In genomic region chr2:172095905-172096660, GRCh38 we compare ENCODE assay signal across 8 cellular contexts. TPM values are rescaled to one million over a fixed set of nuclear protein-coding genes. Genes with fewer than 3 reads are reported as not detected.
A peak's percentile ranks its signal among the peaks of the same experiment; 100 is the strongest.
DNase-seq lines count a peak whose midpoint lies in the region; ATAC-seq and TF ChIP-seq lines count a peak whose summit lies in the region.

No MANE protein-coding gene starts in this region.

- intact Hi-C loops in heart left ventricle (cut with DNase I): no loop called here
- intact Hi-C loops in stomach (cut with DNase I; ENCODE audit: low total_unique reads): no loop called here

- TF ChIP-seq POLR2A in heart left ventricle (IDR thresholded peaks at IDR 0.05) (no peak), stomach (IDR thresholded peaks at IDR 0.05) (no peak)

- ATAC-seq in heart left ventricle (no peak), HG03565 (IDR thresholded peaks at IDR 0.05; ENCODE audit: unreplicated experiment) (no peak), GM21529 (IDR thresholded peaks at IDR 0.05; ENCODE audit: unreplicated experiment) (no peak)

- H3K4me1 ChIP-seq in heart left ventricle (peaks cover 4 to 68% (median 51%) of the 10 kb centered on the region in 12 donors), right atrium auricular region (peaks cover 0 to 68% of the 10 kb centered on the region in 2 donors), SJCRH30 (no peaks in the 10 kb centered on the region), stomach (peaks cover 55 to 73% (median 62%) of the 10 kb centered on the region in 4 donors)

- TF ChIP-seq CTCF in heart left ventricle (IDR thresholded peaks at IDR 0.05) (no peak), right atrium auricular region (IDR thresholded peaks at IDR 0.05) (no peak), stomach (IDR thresholded peaks at IDR 0.05) (no peak)

- H3K9me3 ChIP-seq in heart left ventricle: no peaks in the 10 kb centered on the region
- no peaks in the 10 kb centered on the region for H3K9me3 ChIP-seq in right atrium auricular region
- H3K9me3 ChIP-seq in SJCRH30 (replicated peaks): no peaks in the 10 kb centered on the region
- no peaks in the 10 kb centered on the region for H3K9me3 ChIP-seq in stomach

- WGBS in heart left ventricle, 4 donors: 4 to 8% (median 6%) methylated on average over 33 to 42 of the region's 42 CpGs
- 4 to 10% (median 7%) methylated on average over 34 to 42 of the region's 42 CpGs for WGBS in stomach, 5 donors

- TF ChIP-seq EP300 in stomach (IDR thresholded peaks at IDR 0.05): no peak

- peak overlapping the region in 10 of 12 donors; percentile 14 to 58 (median 40) for H3K4me3 ChIP-seq in heart left ventricle
- H3K4me3 ChIP-seq in right atrium auricular region: peak overlapping the region in 1 of 2 donors; percentile 44
- H3K4me3 ChIP-seq in SJCRH30: peak overlapping the region; percentile 74
- H3K4me3 ChIP-seq in stomach: peak overlapping the region; percentile 15 to 57 (median 41)

- H3K27me3 ChIP-seq in heart left ventricle (peaks cover 95 to 100% (median 100%) of the 10 kb centered on the region in 9 donors), right atrium auricular region (peaks cover 83 to 99% of the 10 kb centered on the region in 2 donors), SJCRH30 (no peaks in the 10 kb centered on the region), stomach (peaks cover 70 to 100% (median 99%) of the 10 kb centered on the region in 3 donors)

- H3K27ac ChIP-seq in heart left ventricle: no peak overlapping the region
- H3K27ac ChIP-seq in right atrium auricular region: no peak overlapping the region
- H3K27ac ChIP-seq in SJCRH30: peak overlapping the region; percentile 56; the same call in 1 of the 2 replicates
- H3K27ac ChIP-seq in stomach: no peak overlapping the region

- H3K36me3 ChIP-seq in heart left ventricle (peaks cover 0 to 3% (median 0%) of the 10 kb centered on the region in 9 donors), right atrium auricular region (no peaks in the 10 kb centered on the region), SJCRH30 (no peaks in the 10 kb centered on the region), stomach (no peaks in the 10 kb centered on the region)

- DNase-seq in heart left ventricle: no peak
- no peak for DNase-seq in right atrium auricular region (ENCODE audit: low spot score)
- DNase-seq in SJCRH30: peak; percentile 28 to 58
- DNase-seq in fibroblast of peridontal ligament (ENCODE audit: extremely low read depth): peak; percentile 68
- no peak for DNase-seq in stomach
- no peak for DNase-seq in putamen (ENCODE audit: low spot score)

RNA-seq across cellular contexts. Expression of gene DLX2, which starts 6.6 kb away (rescaled TPM):
- total RNA-seq in heart left ventricle: not detected
- not detected for polyA plus RNA-seq in heart left ventricle
- not detected for total RNA-seq in right atrium auricular region
- total RNA-seq in SJCRH30 (2014; rRNA removed; shearing (Covaris generic)): 0.76 and 0.89 TPM in 2 replicates
- not detected for total RNA-seq in stomach
- polyA plus RNA-seq in stomach: under 1 TPM in 1 of 3 donors, not detected in 2; 0.03 TPM

RNA-seq across cellular contexts. Expression of gene DLX1, which starts 10.8 kb away (rescaled TPM):
- total RNA-seq in heart left ventricle (under 1 TPM in 1 of 9 donors, not detected in 8; 0.11 TPM), right atrium auricular region (not detected), stomach (1 to 10 TPM in 1 of 5 donors, not detected in 4; 1.1 TPM)
- polyA plus RNA-seq in heart left ventricle (under 1 TPM; 0.18 to 0.19 TPM), stomach (under 1 TPM in 1 of 3 donors, not detected in 2; 0.25 TPM)
- 13.5 and 14.9 TPM in 2 replicates for total RNA-seq in SJCRH30 (2014; rRNA removed; shearing (Covaris generic))

Comparison
In these comparisons a context has a peak if more than half of its experiments do, and no peak if none do; other contexts are left out.
1. DNase-seq: peak in SJCRH30 (2 of 2) and fibroblast of peridontal ligament (single experiment); none in heart left ventricle (0 of 5), right atrium auricular region (single experiment), stomach (single experiment) and putamen (single experiment).